Comparison of ENCODE assay signal across 24 cellular contexts in genomic region chr5:4366628-4367027, GRCh38.
DNase-seq lines count a peak whose midpoint lies in the region; ATAC-seq and TF ChIP-seq lines count a peak whose summit lies in the region.
"Had no signal": no experiment of that assay in that cellular context is flagged by ENCODE, and none has a peak within 500 bp of the region (broad histone marks: within the 10 kb centered on the region; RNA-seq: fewer than 3 reads in every experiment).

No MANE protein-coding gene starts in this region.

- intact Hi-C loops in posterior vena cava (cut with DNase I): no loop called here

- H3F3A ChIP-seq in GM23338 (replicated peaks; ENCODE audit: low read depth): no peaks in the 10 kb centered on the region

- H3K9me3 Mint-ChIP-seq in GM23338: no peaks in the 10 kb centered on the region
- no peaks in the 10 kb centered on the region for H3K9me3 Mint-ChIP-seq in nephron progenitor cell

- no peaks in the 10 kb centered on the region for H3K4me1 ChIP-seq in GM23338 (ENCODE audit: insufficient read depth)
- H3K4me1 ChIP-seq: BE2C had no signal

- H3K36me3 Mint-ChIP-seq in GM23338 (ENCODE audit: low read depth) (no peaks in the 10 kb centered on the region), nephron progenitor cell (ENCODE audit: low read depth) (no peaks in the 10 kb centered on the region)
- H3K36me3 Mint-ChIP-seq: CD14-positive monocyte; CD4-positive, alpha-beta memory T cell; CD4-positive, CD25-positive, alpha-beta regulatory T cell; CD8-positive, alpha-beta memory T cell had no signal

- no peaks in the 10 kb centered on the region for H3K36me3 ChIP-seq in GM23338 (ENCODE audit: insufficient read depth)
- H3K36me3 ChIP-seq: BE2C, BLaER1 had no signal

- no peak overlapping the region for H3K4me3 Mint-ChIP-seq in GM23338
- H3K4me3 Mint-ChIP-seq in nephron progenitor cell: no peak overlapping the region
- H3K4me3 Mint-ChIP-seq: CD14-positive monocyte; CD4-positive, alpha-beta memory T cell; CD4-positive, CD25-positive, alpha-beta regulatory T cell; CD8-positive, alpha-beta memory T cell had no signal

- no peak overlapping the region for H3K4me2 ChIP-seq in GM23338
- H3K4me2 ChIP-seq: BLaER1 had no signal

- H3K27me3 Mint-ChIP-seq in GM23338 (ENCODE audit: insufficient read depth, low read depth, poor library complexity) (no peaks in the 10 kb centered on the region), nephron progenitor cell (ENCODE audit: low read depth, poor library complexity) (no peaks in the 10 kb centered on the region)
- H3K27me3 Mint-ChIP-seq: CD4-positive, alpha-beta memory T cell; CD4-positive, CD25-positive, alpha-beta regulatory T cell; CD8-positive, alpha-beta memory T cell had no signal

- peak; percentile 52 for DNase-seq in Daoy (ENCODE audit: low read depth)
- DNase-seq in GM23338 (ENCODE audit: low spot score): no peak
- peak; percentile 5 for DNase-seq in epithelial cell of esophagus (ENCODE audit: low read depth)
- no peak for DNase-seq in nephron progenitor cell
- DNase-seq in posterior vena cava (ENCODE audit: low spot score): no peak
- no peak for DNase-seq in NCI-H748 treated with DMSO at 0.1 percent for 48 hours (lab: John Stamatoyannopoulos, UW)
- no peak for DNase-seq in NCI-H774 (lab: John Stamatoyannopoulos, UW)
- DNase-seq in NCI-H1930 (lab: John Stamatoyannopoulos, UW): no peak
- DNase-seq: 8988T; ACHN; BE2C; C1 segment of cervical spinal cord; CD4-positive, alpha-beta memory T cell; CD4-positive, CD25-positive, alpha-beta regulatory T cell; CD8-positive, alpha-beta memory T cell; COR-L47; DMS 273 treated with DMSO at 0.1 percent for 48 hours; DMS153; DMS53; DMS79; DND-41; GF-D8 had no signal

- peak overlapping the region; percentile 52; the same call in 1 of the 2 replicates for H2AFZ ChIP-seq in GM23338

- H3K27me3 ChIP-seq in GM23338 (ENCODE audit: insufficient read depth): no peaks in the 10 kb centered on the region
- H3K27me3 ChIP-seq: BE2C, BLaER1 had no signal

- H3K27ac Mint-ChIP-seq in GM23338 (no peak overlapping the region), nephron progenitor cell (peak overlapping the region; percentile 50)
- H3K27ac Mint-ChIP-seq: CD14-positive monocyte; CD4-positive, alpha-beta memory T cell; CD4-positive, CD25-positive, alpha-beta regulatory T cell had no signal

- H3K4me1 Mint-ChIP-seq in GM23338 (no peaks in the 10 kb centered on the region), nephron progenitor cell (peaks cover 94% of the 10 kb centered on the region)
- H3K4me1 Mint-ChIP-seq: CD14-positive monocyte; CD4-positive, alpha-beta memory T cell; CD4-positive, CD25-positive, alpha-beta regulatory T cell; CD8-positive, alpha-beta memory T cell had no signal

- no peaks in the 10 kb centered on the region for H4K20me1 ChIP-seq in GM23338 (replicated peaks; ENCODE audit: insufficient read depth)
- H4K20me1 ChIP-seq: BLaER1 had no signal

- no peaks in the 10 kb centered on the region; the same call in 1 of the 2 replicates for H3K9me2 ChIP-seq in GM23338 (ENCODE audit: insufficient read depth)

- no peaks in the 10 kb centered on the region for H3K79me2 ChIP-seq in GM23338 (replicated peaks; ENCODE audit: insufficient read depth)

- TF ChIP-seq CTCF in GM23338 (conservative IDR thresholded peaks at IDR 0.05; ENCODE audit: low read depth in 2 of 2) (no peak), epithelial cell of esophagus (IDR thresholded peaks at IDR 0.05; ENCODE audit: insufficient read depth, low read depth, low read length, missing control alignments) (no peak), nephron progenitor cell (IDR thresholded peaks at IDR 0.05) (no peak)

- no peak for ATAC-seq in GM23338

- no peak overlapping the region for H3K27ac ChIP-seq in GM23338 (ENCODE audit: low read depth)
- H3K27ac ChIP-seq: BLaER1 had no signal

- no peak overlapping the region for H3K4me3 ChIP-seq in GM23338
- H3K4me3 ChIP-seq in epithelial cell of esophagus (ENCODE audit: low read length): no peak overlapping the region
- H3K4me3 ChIP-seq: BLaER1 had no signal

TF ChIP-seq in GM23338, 12 proteins besides CTCF, POLR2A, EP300 and RAD21:
- TF ChIP-seq ZNF114 (CRISPR knock-in tag; IDR thresholded peaks at IDR 0.05) (no peak), ETS1 (IDR thresholded peaks at IDR 0.05) (no peak), EZH2phosphoT487 (IDR thresholded peaks at IDR 0.05; ENCODE audit: unreplicated experiment) (no peak), JUNB (IDR thresholded peaks at IDR 0.05; ENCODE audit: unreplicated experiment) (no peak), ZNF331 (CRISPR knock-in tag; IDR thresholded peaks at IDR 0.05; ENCODE audit: low read depth) (no peak)

Comparison
In these comparisons a context has a peak if more than half of its experiments do, and no peak if none do; other contexts are left out.
1. DNase-seq: peak in Daoy (single experiment) and epithelial cell of esophagus (single experiment); none in GM23338 (single experiment), nephron progenitor cell (single experiment), posterior vena cava (single experiment), NCI-H748 treated with DMSO at 0.1 percent for 48 hours (single experiment), NCI-H774 (single experiment) and NCI-H1930 (0 of 2).